In the genomic region with DNA sequence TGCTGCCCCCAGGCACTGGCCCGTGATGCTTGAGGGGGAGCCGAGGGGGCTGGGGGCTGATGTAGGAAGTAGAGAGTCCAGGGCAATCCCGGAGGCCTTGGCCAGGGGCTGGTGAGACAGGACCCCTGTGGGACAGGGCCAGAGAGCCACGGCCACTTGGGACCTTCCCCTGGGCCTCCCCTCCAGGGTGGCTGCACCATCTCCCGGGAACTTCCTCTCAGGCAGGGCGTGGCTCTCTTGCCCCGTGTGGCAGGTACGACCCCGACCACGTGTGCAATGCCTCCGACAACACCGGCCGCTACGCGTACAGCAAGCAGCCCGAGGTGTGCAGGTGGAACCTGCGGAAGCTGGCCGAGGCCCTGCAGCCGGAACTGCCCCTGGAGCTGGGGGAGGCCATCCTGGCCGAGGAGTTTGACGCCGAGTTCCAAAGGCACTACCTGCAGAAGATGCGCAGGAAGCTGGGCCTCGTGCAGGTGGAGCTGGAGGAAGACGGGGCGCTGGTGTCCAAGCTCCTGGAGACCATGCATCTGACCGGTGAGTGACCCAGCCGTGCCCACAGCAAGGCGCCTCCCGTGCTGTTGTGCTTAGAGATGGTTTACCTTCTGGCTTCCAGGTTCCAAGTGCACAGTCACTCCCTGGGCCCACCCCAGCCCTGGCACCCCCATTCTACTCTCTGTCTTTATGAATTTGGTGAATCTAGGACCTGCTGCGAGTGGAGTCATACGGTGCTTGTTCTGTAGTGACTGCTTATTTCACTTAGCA, we compare ENCODE assay signal across 1 cellular context.
TF ChIP-seq lines count a peak whose summit lies in the region.

No MANE protein-coding gene starts in this region.

TF ChIP-seq in WTC11, 78 proteins besides CTCF, POLR2A, EP300 and RAD21 (continued from another document):
- TF ChIP-seq, protein P1, sequence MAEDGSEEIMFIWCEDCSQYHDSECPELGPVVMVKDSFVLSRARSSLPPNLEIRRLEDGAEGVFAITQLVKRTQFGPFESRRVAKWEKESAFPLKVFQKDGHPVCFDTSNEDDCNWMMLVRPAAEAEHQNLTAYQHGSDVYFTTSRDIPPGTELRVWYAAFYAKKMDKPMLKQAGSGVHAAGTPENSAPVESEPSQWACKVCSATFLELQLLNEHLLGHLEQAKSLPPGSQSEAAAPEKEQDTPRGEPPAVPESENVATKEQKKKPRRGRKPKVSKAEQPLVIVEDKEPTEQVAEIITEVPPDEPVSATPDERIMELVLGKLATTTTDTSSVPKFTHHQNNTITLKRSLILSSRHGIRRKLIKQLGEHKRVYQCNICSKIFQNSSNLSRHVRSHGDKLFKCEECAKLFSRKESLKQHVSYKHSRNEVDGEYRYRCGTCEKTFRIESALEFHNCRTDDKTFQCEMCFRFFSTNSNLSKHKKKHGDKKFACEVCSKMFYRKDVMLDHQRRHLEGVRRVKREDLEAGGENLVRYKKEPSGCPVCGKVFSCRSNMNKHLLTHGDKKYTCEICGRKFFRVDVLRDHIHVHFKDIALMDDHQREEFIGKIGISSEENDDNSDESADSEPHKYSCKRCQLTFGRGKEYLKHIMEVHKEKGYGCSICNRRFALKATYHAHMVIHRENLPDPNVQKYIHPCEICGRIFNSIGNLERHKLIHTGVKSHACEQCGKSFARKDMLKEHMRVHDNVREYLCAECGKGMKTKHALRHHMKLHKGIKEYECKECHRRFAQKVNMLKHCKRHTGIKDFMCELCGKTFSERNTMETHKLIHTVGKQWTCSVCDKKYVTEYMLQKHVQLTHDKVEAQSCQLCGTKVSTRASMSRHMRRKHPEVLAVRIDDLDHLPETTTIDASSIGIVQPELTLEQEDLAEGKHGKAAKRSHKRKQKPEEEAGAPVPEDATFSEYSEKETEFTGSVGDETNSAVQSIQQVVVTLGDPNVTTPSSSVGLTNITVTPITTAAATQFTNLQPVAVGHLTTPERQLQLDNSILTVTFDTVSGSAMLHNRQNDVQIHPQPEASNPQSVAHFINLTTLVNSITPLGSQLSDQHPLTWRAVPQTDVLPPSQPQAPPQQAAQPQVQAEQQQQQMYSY (CRISPR knock-in tag; IDR thresholded peaks at IDR 0.05) = 0 out of 2 replicates have a peak, but pooled peaks have one; percentile 12
- TF ChIP-seq FOXK1 (CRISPR knock-in tag; IDR thresholded peaks at IDR 0.05) = no peak
- no peak for TF ChIP-seq ETV6 (CRISPR knock-in tag; IDR thresholded peaks at IDR 0.05)
- TF ChIP-seq, protein P2, sequence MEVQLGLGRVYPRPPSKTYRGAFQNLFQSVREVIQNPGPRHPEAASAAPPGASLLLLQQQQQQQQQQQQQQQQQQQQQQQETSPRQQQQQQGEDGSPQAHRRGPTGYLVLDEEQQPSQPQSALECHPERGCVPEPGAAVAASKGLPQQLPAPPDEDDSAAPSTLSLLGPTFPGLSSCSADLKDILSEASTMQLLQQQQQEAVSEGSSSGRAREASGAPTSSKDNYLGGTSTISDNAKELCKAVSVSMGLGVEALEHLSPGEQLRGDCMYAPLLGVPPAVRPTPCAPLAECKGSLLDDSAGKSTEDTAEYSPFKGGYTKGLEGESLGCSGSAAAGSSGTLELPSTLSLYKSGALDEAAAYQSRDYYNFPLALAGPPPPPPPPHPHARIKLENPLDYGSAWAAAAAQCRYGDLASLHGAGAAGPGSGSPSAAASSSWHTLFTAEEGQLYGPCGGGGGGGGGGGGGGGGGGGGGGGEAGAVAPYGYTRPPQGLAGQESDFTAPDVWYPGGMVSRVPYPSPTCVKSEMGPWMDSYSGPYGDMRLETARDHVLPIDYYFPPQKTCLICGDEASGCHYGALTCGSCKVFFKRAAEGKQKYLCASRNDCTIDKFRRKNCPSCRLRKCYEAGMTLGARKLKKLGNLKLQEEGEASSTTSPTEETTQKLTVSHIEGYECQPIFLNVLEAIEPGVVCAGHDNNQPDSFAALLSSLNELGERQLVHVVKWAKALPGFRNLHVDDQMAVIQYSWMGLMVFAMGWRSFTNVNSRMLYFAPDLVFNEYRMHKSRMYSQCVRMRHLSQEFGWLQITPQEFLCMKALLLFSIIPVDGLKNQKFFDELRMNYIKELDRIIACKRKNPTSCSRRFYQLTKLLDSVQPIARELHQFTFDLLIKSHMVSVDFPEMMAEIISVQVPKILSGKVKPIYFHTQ (CRISPR knock-in tag; IDR thresholded peaks at IDR 0.05) = no peak
- TF ChIP-seq SMAD4 (CRISPR knock-in tag; IDR thresholded peaks at IDR 0.05) = no peak
- TF ChIP-seq, protein P3, sequence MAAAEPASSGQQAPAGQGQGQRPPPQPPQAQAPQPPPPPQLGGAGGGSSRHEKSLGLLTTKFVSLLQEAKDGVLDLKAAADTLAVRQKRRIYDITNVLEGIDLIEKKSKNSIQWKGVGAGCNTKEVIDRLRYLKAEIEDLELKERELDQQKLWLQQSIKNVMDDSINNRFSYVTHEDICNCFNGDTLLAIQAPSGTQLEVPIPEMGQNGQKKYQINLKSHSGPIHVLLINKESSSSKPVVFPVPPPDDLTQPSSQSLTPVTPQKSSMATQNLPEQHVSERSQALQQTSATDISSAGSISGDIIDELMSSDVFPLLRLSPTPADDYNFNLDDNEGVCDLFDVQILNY (CRISPR knock-in tag; IDR thresholded peaks at IDR 0.05) = no peak
